Comparison of ENCODE assay signal across 17 cellular contexts in the genomic region with DNA sequence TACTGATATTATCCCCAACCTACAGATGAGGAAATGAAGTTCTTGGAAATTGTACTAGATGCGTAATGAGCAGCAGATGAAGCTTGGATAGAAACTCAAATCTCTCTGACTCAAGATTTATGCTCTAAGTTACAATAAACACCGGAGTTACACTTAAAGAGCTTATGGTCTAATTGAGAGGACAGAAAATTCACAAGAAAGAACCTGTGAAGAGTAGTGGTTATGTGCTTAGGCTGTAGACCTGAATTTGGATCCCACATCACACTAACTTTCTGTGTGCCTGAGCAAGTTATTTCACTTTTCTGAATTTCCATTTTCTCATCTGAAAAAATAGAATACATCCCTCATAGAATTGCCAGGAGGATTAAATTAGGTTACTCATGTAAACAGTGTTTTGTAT. TPM values are rescaled to one million over a fixed set of nuclear protein-coding genes. Genes with fewer than 3 reads are reported as not detected.
A peak's percentile ranks its signal among the peaks of the same experiment; 100 is the strongest.
DNase-seq lines count a peak whose midpoint lies in the region; ATAC-seq and TF ChIP-seq lines count a peak whose summit lies in the region.
"Had no signal": no experiment of that assay in that cellular context is flagged by ENCODE, and none has a peak within 500 bp of the region (broad histone marks: within the 10 kb centered on the region; RNA-seq: fewer than 3 reads in every experiment).

No MANE protein-coding gene starts in this region.

- H3K9me3 ChIP-seq in neutrophil (no peaks in the 10 kb centered on the region), Karpas-422 (ENCODE audit: low read length) (no peaks in the 10 kb centered on the region)

- no peak overlapping the region for H3K4me2 ChIP-seq in Karpas-422 (ENCODE audit: low read depth, low read length, poor library complexity, severe bottlenecking)

- H3K9ac ChIP-seq in Karpas-422 (ENCODE audit: low read length): no peak overlapping the region

- H3K27ac ChIP-seq in neutrophil (peak overlapping the region; percentile 74), Karpas-422 (ENCODE audit: low read length) (no peak overlapping the region)
- H3K27ac ChIP-seq: 22Rv1 had no signal

- H4K20me1 ChIP-seq in Karpas-422 (ENCODE audit: insufficient read depth, low read depth, low read length): no peaks in the 10 kb centered on the region

- no peak for DNase-seq in activated T-cell treated with anti-CD3 and anti-CD28 coated beads, Interleukin-2, amount 50 U/mL, for 24 hours
- no peak for DNase-seq in activated T-cell treated with anti-CD3 and anti-CD28 coated beads for 4 hours
- no peak for DNase-seq in central memory CD8-positive, alpha-beta T cell (ENCODE audit: low spot score in 2 of 2)
- no peak for DNase-seq in DMS153 treated with DMSO at 0.1 percent for 48 hours (lab: John Stamatoyannopoulos, UW; ENCODE audit: unreplicated experiment)
- no peak for DNase-seq in Karpas-422
- DNase-seq in OCI-M2 (lab: John Stamatoyannopoulos, UW; ENCODE audit: unreplicated experiment): no peak
- DNase-seq: AML-193, Calu3, NCI-H1105, NCI-H1694, NCI-H2081 treated with DMSO at 0.1 percent for 48 hours, SHP77 had no signal

- no peak overlapping the region for H2AFZ ChIP-seq in Karpas-422 (ENCODE audit: low read length)

- no peaks in the 10 kb centered on the region for H3K79me2 ChIP-seq in Karpas-422 (ENCODE audit: low read length)

- no peak overlapping the region for H3K4me3 Mint-ChIP-seq in activated T-cell treated with anti-CD3 and anti-CD28 coated beads, Interleukin-2, amount 50 U/mL, for 24 hours
- peak overlapping the region in 1 of 4 donors; percentile 48 for H3K4me3 Mint-ChIP-seq in IgD-negative memory B cell
- no peak overlapping the region for H3K4me3 Mint-ChIP-seq in central memory CD8-positive, alpha-beta T cell

- H3K27me3 Mint-ChIP-seq in activated T-cell treated with anti-CD3 and anti-CD28 coated beads, Interleukin-2, amount 50 U/mL, for 24 hours: no peaks in the 10 kb centered on the region
- H3K27me3 Mint-ChIP-seq in IgD-negative memory B cell: no peaks in the 10 kb centered on the region
- H3K27me3 Mint-ChIP-seq in central memory CD8-positive, alpha-beta T cell: no peaks in the 10 kb centered on the region

- H3K27ac Mint-ChIP-seq in activated T-cell treated with anti-CD3 and anti-CD28 coated beads, Interleukin-2, amount 50 U/mL, for 24 hours: peak overlapping the region; percentile 35
- H3K27ac Mint-ChIP-seq in IgD-negative memory B cell: peak overlapping the region in 2 of 3 donors; percentile 19 to 70
- peak overlapping the region; percentile 41 for H3K27ac Mint-ChIP-seq in central memory CD8-positive, alpha-beta T cell (ENCODE audit: low read depth)

- no peaks in the 10 kb centered on the region for H3K9me2 ChIP-seq in Karpas-422 (replicated peaks; ENCODE audit: insufficient read depth, low read length)

- no peak for TF ChIP-seq CTCF in neutrophil (IDR thresholded peaks at IDR 0.05)

- ATAC-seq in central memory CD8-positive, alpha-beta T cell (replicated peaks; ENCODE audit: extremely low read depth, poor library complexity, severe bottlenecking): no peak
- ATAC-seq: K562 had no signal

- H3K9me3 Mint-ChIP-seq in activated T-cell treated with anti-CD3 and anti-CD28 coated beads, Interleukin-2, amount 50 U/mL, for 24 hours: no peaks in the 10 kb centered on the region
- no peaks in the 10 kb centered on the region for H3K9me3 Mint-ChIP-seq in IgD-negative memory B cell
- H3K9me3 Mint-ChIP-seq in central memory CD8-positive, alpha-beta T cell: no peaks in the 10 kb centered on the region

- H3K27me3 ChIP-seq in neutrophil (no peaks in the 10 kb centered on the region), Karpas-422 (ENCODE audit: low read length) (no peaks in the 10 kb centered on the region)

- H3K4me1 ChIP-seq in neutrophil (ENCODE audit: control insufficient read depth in 1 of 2, insufficient read depth in 1 of 2, low read depth in 1 of 2, low read length in 1 of 2) (peaks cover 45 to 64% of the 10 kb centered on the region in 2 experiments), Karpas-422 (ENCODE audit: low read length) (peaks cover 8% of the 10 kb centered on the region)

- no peak overlapping the region for H3K4me3 ChIP-seq in neutrophil (ENCODE audit: low read depth in 1 of 2, low read length in 1 of 2)
- H3K4me3 ChIP-seq in Karpas-422 (ENCODE audit: low read length): no peak overlapping the region
- H3K4me3 ChIP-seq: K562 had no signal

- H3K36me3 ChIP-seq in neutrophil (peaks cover 39% of the 10 kb centered on the region), Karpas-422 (ENCODE audit: insufficient read depth, low read length) (no peaks in the 10 kb centered on the region)

- H3K36me3 Mint-ChIP-seq in activated T-cell treated with anti-CD3 and anti-CD28 coated beads, Interleukin-2, amount 50 U/mL, for 24 hours (ENCODE audit: low read depth): peaks cover 39% of the 10 kb centered on the region
- peaks cover 12% of the 10 kb centered on the region for H3K36me3 Mint-ChIP-seq in IgD-negative memory B cell
- H3K36me3 Mint-ChIP-seq in central memory CD8-positive, alpha-beta T cell (ENCODE audit: insufficient read depth): peaks cover 44% of the 10 kb centered on the region

- peaks cover 76% of the 10 kb centered on the region for H3K4me1 Mint-ChIP-seq in activated T-cell treated with anti-CD3 and anti-CD28 coated beads, Interleukin-2, amount 50 U/mL, for 24 hours (ENCODE audit: low read depth)
- H3K4me1 Mint-ChIP-seq in IgD-negative memory B cell: peaks cover 49 to 71% (median 54%) of the 10 kb centered on the region in 3 donors
- H3K4me1 Mint-ChIP-seq in central memory CD8-positive, alpha-beta T cell: peaks cover 85% of the 10 kb centered on the region

RNA-seq across cellular contexts. Expression of a gene that starts 58.5 kb away (rescaled TPM):
- 113 TPM for polyA plus RNA-seq in IgD-negative memory B cell
- 2.6 and 9.4 TPM in 2 replicates for total RNA-seq in Karpas-422 (2014; rRNA removed; shearing (Covaris generic); ENCODE audit: low replicate concordance)
- total RNA-seq: NCI-H460 had no signal
- polyA plus RNA-seq: K562 had no signal
